26 cellular contexts compared by ENCODE assay signal in the genomic region with DNA sequence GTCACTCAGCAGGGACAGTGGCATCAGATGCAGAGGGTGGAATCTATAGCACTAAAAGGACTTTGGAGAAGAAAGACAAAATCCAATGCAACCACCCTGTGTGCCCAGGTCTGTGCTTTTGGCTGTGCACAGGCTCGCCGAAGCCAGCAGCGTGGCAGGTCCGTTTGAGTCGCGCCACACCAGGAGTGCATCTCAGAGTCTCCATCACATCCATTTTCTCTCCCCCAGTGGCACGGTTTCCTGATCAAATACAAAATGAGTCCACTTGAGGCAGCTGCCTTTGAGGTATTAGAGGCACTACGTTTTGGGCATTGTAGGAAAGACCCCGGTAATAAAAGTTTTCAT. TPM values are rescaled to one million over a fixed set of nuclear protein-coding genes. Genes with fewer than 3 reads are reported as not detected.
"Had no signal": no experiment of that assay in that cellular context is flagged by ENCODE, and none has a peak within 500 bp of the region (broad histone marks: within the 10 kb centered on the region; RNA-seq: fewer than 3 reads in every experiment).

No MANE protein-coding gene starts in this region.

- H3K4me1 ChIP-seq: esophagus muscularis mucosa, gastroesophageal sphincter, pancreas, upper lobe of left lung had no signal

- H3K4me1 Mint-ChIP-seq: natural killer cell had no signal

- ATAC-seq: gastroesophageal sphincter; heart left ventricle; left lobe of liver; natural killer cell; pancreas; stimulated activated naive B cell treated with anti-CD40 and anti-IgM and Interleukin-4, amounts not matched to agents 10 μg/mL and 1 μg/mL and 100 μg/mL, for 72 hours had no signal

- H3K27ac ChIP-seq: dorsolateral prefrontal cortex, esophagus muscularis mucosa, foreskin keratinocyte, gastroesophageal sphincter, heart left ventricle, hepatocyte, neutrophil, pancreas, skin epidermis, thoracic aorta, tibial nerve, upper lobe of left lung had no signal

- FAIRE-seq: colon, kidney, pancreas, urothelium cell line had no signal

- H3K4me3 ChIP-seq: dorsolateral prefrontal cortex, esophagus muscularis mucosa, gastroesophageal sphincter, heart left ventricle, hepatocyte, lung, pancreas, skin epidermis, spleen, thoracic aorta, tibial nerve, upper lobe of left lung had no signal

- H3K4me2 ChIP-seq: hepatocyte had no signal

- H3K79me2 ChIP-seq: hepatocyte had no signal

- DNase-seq: dorsolateral prefrontal cortex; effector memory CD4-positive, alpha-beta T cell; foreskin keratinocyte; heart left ventricle; mesenchymal stem cell; natural killer cell; pancreas; retina; spleen; stimulated activated CD4-positive, alpha-beta T cell treated with anti-CD3 and anti-CD28 coated beads, Interleukin-2, amount 100 ng/mL, for 48 hours; stimulated activated naive B cell treated with anti-CD40 and anti-IgM and Interleukin-4, amounts not matched to agents 10 μg/mL and 1 μg/mL and 100 μg/mL, for 72 hours had no signal

- H3K9me3 ChIP-seq: esophagus muscularis mucosa, gastroesophageal sphincter, heart left ventricle, neutrophil, pancreas, spleen, thoracic aorta, tibial nerve, upper lobe of left lung had no signal

- H3K27me3 Mint-ChIP-seq: stimulated activated naive B cell treated with anti-CD40 and anti-IgM and Interleukin-4, amounts not matched to agents 10 μg/mL and 1 μg/mL and 100 μg/mL, for 72 hours; stimulated activated naive CD8-positive, alpha-beta T cell treated with anti-CD3 and anti-CD28 coated beads, Interleukin-15, Interleukin-2, amounts not matched to agents 100 ng/mL and 50 ng/mL, for 24 hours had no signal

- H3K27ac Mint-ChIP-seq: natural killer cell; stimulated activated naive B cell treated with anti-CD40 and anti-IgM and Interleukin-4, amounts not matched to agents 10 μg/mL and 1 μg/mL and 100 μg/mL, for 72 hours; stimulated activated naive CD8-positive, alpha-beta T cell treated with anti-CD3 and anti-CD28 coated beads, Interleukin-15, Interleukin-2, amounts not matched to agents 100 ng/mL and 50 ng/mL, for 24 hours had no signal

- H3K9me3 Mint-ChIP-seq: natural killer cell had no signal

- H3K36me3 Mint-ChIP-seq: natural killer cell; stimulated activated naive B cell treated with anti-CD40 and anti-IgM and Interleukin-4, amounts not matched to agents 10 μg/mL and 1 μg/mL and 100 μg/mL, for 72 hours had no signal

- H3K36me3 ChIP-seq: esophagus muscularis mucosa, gastroesophageal sphincter, heart left ventricle, neutrophil, pancreas, spleen, thoracic aorta, tibial nerve, upper lobe of left lung had no signal

- H3K4me3 Mint-ChIP-seq: natural killer cell; stimulated activated naive B cell treated with anti-CD40 and anti-IgM and Interleukin-4, amounts not matched to agents 10 μg/mL and 1 μg/mL and 100 μg/mL, for 72 hours; stimulated activated naive CD8-positive, alpha-beta T cell treated with anti-CD3 and anti-CD28 coated beads, Interleukin-15, Interleukin-2, amounts not matched to agents 100 ng/mL and 50 ng/mL, for 24 hours had no signal

- H3K27me3 ChIP-seq: dorsolateral prefrontal cortex, foreskin keratinocyte, gastroesophageal sphincter, heart left ventricle, hepatocyte, neutrophil, pancreas, spleen, tibial nerve, upper lobe of left lung had no signal

RNA-seq across cellular contexts. Expression of gene ECHDC3, which starts 57.5 kb away (rescaled TPM):
- polyA plus RNA-seq: neural cell had no signal
